Comparison of ENCODE assay signal across 2 cellular contexts in the genomic region with DNA sequence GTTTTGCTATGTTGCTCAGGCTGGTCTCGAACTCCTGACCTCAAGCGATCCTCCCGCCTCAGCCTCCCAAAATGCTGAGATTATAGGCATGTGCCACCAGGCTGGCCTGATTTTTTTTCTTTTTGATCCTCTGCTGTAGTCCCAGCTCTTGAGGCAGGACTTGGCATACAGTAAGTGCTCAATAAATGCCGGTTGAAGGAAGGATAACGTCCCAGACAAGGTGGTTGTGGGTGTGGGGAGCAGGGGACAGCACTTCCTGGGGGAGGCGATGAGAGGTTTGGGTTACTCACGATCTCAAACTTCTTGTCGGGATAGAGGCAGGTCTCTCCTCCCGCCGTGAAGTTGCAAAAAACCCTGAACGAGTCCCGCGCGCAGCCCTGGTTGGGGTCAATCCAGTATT.
TF ChIP-seq lines count a peak whose summit lies in the region.

No MANE protein-coding gene starts in this region.

TF ChIP-seq in GM23338, 12 proteins besides CTCF, POLR2A, EP300 and RAD21:
- TF ChIP-seq POLR2AphosphoS5 (IDR thresholded peaks at IDR 0.05; ENCODE audit: low read depth): no peak
- TF ChIP-seq ZNF331 (CRISPR knock-in tag; IDR thresholded peaks at IDR 0.05; ENCODE audit: low read depth): no peak
- TF ChIP-seq EZH2phosphoT487 (IDR thresholded peaks at IDR 0.05; ENCODE audit: unreplicated experiment): no peak
- TF ChIP-seq NANOG (IDR thresholded peaks at IDR 0.05; ENCODE audit: borderline replicate concordance): no peak
- TF ChIP-seq, protein P1, sequence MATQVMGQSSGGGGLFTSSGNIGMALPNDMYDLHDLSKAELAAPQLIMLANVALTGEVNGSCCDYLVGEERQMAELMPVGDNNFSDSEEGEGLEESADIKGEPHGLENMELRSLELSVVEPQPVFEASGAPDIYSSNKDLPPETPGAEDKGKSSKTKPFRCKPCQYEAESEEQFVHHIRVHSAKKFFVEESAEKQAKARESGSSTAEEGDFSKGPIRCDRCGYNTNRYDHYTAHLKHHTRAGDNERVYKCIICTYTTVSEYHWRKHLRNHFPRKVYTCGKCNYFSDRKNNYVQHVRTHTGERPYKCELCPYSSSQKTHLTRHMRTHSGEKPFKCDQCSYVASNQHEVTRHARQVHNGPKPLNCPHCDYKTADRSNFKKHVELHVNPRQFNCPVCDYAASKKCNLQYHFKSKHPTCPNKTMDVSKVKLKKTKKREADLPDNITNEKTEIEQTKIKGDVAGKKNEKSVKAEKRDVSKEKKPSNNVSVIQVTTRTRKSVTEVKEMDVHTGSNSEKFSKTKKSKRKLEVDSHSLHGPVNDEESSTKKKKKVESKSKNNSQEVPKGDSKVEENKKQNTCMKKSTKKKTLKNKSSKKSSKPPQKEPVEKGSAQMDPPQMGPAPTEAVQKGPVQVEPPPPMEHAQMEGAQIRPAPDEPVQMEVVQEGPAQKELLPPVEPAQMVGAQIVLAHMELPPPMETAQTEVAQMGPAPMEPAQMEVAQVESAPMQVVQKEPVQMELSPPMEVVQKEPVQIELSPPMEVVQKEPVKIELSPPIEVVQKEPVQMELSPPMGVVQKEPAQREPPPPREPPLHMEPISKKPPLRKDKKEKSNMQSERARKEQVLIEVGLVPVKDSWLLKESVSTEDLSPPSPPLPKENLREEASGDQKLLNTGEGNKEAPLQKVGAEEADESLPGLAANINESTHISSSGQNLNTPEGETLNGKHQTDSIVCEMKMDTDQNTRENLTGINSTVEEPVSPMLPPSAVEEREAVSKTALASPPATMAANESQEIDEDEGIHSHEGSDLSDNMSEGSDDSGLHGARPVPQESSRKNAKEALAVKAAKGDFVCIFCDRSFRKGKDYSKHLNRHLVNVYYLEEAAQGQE (IDR thresholded peaks at IDR 0.05; ENCODE audit: unreplicated experiment): no peak
- TF ChIP-seq ZNF114 (CRISPR knock-in tag; IDR thresholded peaks at IDR 0.05): no peak
- TF ChIP-seq, protein P2, sequence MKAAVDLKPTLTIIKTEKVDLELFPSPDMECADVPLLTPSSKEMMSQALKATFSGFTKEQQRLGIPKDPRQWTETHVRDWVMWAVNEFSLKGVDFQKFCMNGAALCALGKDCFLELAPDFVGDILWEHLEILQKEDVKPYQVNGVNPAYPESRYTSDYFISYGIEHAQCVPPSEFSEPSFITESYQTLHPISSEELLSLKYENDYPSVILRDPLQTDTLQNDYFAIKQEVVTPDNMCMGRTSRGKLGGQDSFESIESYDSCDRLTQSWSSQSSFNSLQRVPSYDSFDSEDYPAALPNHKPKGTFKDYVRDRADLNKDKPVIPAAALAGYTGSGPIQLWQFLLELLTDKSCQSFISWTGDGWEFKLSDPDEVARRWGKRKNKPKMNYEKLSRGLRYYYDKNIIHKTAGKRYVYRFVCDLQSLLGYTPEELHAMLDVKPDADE (IDR thresholded peaks at IDR 0.05): no peak

TF ChIP-seq in IMR-90, 13 proteins besides CTCF, POLR2A, EP300 and RAD21:
- TF ChIP-seq SMC3 (IDR thresholded peaks at IDR 0.05; ENCODE audit: low read depth, low read length): no peak
- TF ChIP-seq CHD1 (IDR thresholded peaks at IDR 0.05; ENCODE audit: low read depth, low read length): no peak
- no peak for TF ChIP-seq MAZ (IDR thresholded peaks at IDR 0.05; ENCODE audit: borderline replicate concordance, low read depth, low read length)
- no peak for TF ChIP-seq RCOR1 (IDR thresholded peaks at IDR 0.05; ENCODE audit: insufficient replicate concordance, low read length)
- no peak for TF ChIP-seq RFX5 (IDR thresholded peaks at IDR 0.05; ENCODE audit: low read depth, low read length)
- TF ChIP-seq NFE2L2 (IDR thresholded peaks at IDR 0.05; ENCODE audit: low read depth, low read length): no peak
- TF ChIP-seq, protein P3, sequence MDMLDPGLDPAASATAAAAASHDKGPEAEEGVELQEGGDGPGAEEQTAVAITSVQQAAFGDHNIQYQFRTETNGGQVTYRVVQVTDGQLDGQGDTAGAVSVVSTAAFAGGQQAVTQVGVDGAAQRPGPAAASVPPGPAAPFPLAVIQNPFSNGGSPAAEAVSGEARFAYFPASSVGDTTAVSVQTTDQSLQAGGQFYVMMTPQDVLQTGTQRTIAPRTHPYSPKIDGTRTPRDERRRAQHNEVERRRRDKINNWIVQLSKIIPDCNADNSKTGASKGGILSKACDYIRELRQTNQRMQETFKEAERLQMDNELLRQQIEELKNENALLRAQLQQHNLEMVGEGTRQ (IDR thresholded peaks at IDR 0.05; ENCODE audit: low read depth, low read length): no peak
- no peak for TF ChIP-seq FOS (IDR thresholded peaks at IDR 0.05; ENCODE audit: low read depth, low read length)
- TF ChIP-seq, protein P4, sequence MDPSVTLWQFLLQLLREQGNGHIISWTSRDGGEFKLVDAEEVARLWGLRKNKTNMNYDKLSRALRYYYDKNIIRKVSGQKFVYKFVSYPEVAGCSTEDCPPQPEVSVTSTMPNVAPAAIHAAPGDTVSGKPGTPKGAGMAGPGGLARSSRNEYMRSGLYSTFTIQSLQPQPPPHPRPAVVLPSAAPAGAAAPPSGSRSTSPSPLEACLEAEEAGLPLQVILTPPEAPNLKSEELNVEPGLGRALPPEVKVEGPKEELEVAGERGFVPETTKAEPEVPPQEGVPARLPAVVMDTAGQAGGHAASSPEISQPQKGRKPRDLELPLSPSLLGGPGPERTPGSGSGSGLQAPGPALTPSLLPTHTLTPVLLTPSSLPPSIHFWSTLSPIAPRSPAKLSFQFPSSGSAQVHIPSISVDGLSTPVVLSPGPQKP (IDR thresholded peaks at IDR 0.05; ENCODE audit: borderline replicate concordance, low read depth, low read length): no peak
